Comparison of ENCODE assay signal across 1 cellular context in genomic region chr20:22385602-22386299, GRCh38.
TF ChIP-seq lines count a peak whose summit lies in the region.

No MANE protein-coding gene starts in this region.

TF ChIP-seq in WTC11, 78 proteins besides CTCF, POLR2A, EP300 and RAD21 (continued from another document):
- TF ChIP-seq ARID4B (CRISPR knock-in tag; IDR thresholded peaks at IDR 0.05; ENCODE audit: borderline replicate concordance) (no peak), PRRX2 (CRISPR knock-in tag; IDR thresholded peaks at IDR 0.05) (no peak), ESRRA (CRISPR knock-in tag; IDR thresholded peaks at IDR 0.05; ENCODE audit: borderline replicate concordance) (no peak), HMGXB4 (CRISPR knock-in tag; IDR thresholded peaks at IDR 0.05) (no peak), GTF2I (CRISPR knock-in tag; conservative IDR thresholded peaks at IDR 0.05) (no peak), ATF3 (CRISPR knock-in tag; conservative IDR thresholded peaks at IDR 0.05) (no peak), CBFB (CRISPR knock-in tag; IDR thresholded peaks at IDR 0.05; ENCODE audit: low read depth) (no peak), NR1H2 (CRISPR knock-in tag; IDR thresholded peaks at IDR 0.05) (no peak), ATF2 (CRISPR knock-in tag; IDR thresholded peaks at IDR 0.05; ENCODE audit: borderline replicate concordance, low read depth) (no peak)
- TF ChIP-seq, protein P1, sequence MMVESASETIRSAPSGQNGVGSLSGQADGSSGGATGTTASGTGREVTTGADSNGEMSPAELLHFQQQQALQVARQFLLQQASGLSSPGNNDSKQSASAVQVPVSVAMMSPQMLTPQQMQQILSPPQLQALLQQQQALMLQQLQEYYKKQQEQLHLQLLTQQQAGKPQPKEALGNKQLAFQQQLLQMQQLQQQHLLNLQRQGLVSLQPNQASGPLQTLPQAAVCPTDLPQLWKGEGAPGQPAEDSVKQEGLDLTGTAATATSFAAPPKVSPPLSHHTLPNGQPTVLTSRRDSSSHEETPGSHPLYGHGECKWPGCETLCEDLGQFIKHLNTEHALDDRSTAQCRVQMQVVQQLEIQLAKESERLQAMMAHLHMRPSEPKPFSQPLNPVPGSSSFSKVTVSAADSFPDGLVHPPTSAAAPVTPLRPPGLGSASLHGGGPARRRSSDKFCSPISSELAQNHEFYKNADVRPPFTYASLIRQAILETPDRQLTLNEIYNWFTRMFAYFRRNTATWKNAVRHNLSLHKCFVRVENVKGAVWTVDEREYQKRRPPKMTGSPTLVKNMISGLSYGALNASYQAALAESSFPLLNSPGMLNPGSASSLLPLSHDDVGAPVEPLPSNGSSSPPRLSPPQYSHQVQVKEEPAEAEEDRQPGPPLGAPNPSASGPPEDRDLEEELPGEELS (CRISPR knock-in tag; IDR thresholded peaks at IDR 0.05), result no peak
- TF ChIP-seq, protein P2, sequence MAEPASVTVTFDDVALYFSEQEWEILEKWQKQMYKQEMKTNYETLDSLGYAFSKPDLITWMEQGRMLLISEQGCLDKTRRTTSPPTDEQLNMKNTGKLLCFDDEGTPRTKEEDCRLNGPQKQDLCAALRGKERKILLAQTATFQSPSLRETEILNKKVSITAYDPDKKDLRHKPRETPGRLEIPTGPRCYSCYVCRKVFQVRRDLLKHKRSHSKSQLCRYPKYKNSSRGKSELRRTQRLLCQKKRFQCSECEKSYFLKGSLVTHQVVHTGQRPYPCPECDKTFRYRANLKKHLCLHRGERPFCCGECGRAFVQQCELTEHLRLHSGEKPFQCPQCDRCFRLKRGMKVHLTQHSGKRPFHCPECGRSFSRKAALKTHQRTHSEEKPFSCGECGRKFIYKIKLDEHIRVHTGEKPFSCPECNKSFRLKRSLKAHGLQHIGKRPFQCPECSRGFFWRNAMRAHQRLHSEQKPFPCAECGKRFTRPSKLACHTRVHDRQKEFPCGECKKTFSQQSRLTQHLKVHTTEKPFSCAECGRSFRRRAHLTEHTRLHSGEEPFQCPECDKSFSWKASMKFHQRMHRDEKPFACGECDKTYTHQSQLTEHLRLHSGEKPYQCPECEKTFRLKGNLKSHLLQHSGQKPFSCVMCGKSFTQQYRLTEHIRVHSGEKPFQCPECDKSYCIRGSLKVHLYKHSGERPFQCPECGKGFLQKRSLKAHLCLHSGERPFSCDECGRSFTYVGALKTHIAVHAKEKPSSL (CRISPR knock-in tag; conservative IDR thresholded peaks at IDR 0.05), result no peak
TF ChIP-seq in WTC11: peak in this region for 0.
